Comparison of ENCODE assay signal across 8 cellular contexts in the genomic region with DNA sequence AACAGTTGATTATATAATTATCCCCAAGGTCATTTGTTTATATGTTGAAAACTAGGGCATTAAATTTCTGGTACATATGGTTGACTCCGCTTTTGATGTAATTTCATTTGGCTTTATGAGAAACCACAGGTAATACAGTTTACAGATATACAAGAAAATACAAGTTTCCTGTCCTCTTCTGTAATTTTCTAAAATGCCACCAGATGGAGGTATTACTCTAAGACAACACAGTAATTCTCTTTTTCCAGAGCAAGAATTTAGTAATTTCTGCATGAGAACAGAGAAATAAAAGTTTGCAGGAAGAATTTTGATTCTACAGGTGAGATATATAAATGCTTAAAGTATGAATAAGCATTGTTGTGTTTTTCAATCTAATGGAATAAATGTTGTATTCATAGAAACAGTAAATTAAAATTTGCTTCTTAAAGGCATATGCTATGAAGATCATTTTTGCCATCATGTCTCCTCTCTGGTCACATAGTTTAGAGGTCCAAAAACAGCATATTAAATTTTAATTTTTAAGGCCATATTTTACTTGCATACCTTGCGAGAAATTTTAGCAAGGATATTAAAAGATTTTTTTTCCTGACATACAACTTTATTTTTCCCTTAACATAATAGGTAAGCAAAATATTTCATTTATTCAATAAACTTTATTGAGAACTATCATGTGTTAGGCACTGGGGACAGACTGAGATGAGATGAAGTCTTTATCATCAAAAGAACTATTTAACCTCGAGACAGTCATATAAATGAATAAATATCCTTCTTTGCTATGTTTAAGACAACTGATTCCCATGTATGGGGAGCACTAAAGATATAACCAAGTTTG. TPM values are rescaled to one million over a fixed set of nuclear protein-coding genes. Genes with fewer than 3 reads are reported as not detected.
DNase-seq lines count a peak whose midpoint lies in the region; TF ChIP-seq lines count a peak whose summit lies in the region.

No MANE protein-coding gene starts in this region.

- no peaks in the 10 kb centered on the region for H3K9me3 ChIP-seq in sigmoid colon

- H3K4me3 ChIP-seq in GM12875 (ENCODE audit: low read depth, low read length) (no peak overlapping the region), fibroblast of the aortic adventitia (ENCODE audit: low read depth, low read length) (no peak overlapping the region), sigmoid colon (no peak overlapping the region)

- TF ChIP-seq CTCF in GM12875 (IDR thresholded peaks at IDR 0.05; ENCODE audit: borderline replicate concordance, insufficient read depth, low read depth, low read length) (peak; percentile 29; the same call in 1 of the 2 replicates), fibroblast of the aortic adventitia (IDR thresholded peaks at IDR 0.05; ENCODE audit: insufficient read depth, low read length) (peak; percentile 64), sigmoid colon (IDR thresholded peaks at IDR 0.05) (peak; percentile 61 to 76 (median 66))

- H3K27ac ChIP-seq in sigmoid colon, result no peak overlapping the region

- intact Hi-C loops in sigmoid colon (cut with DNase I), result loop anchor here (1.0 to 2.0 kb wide), 2 partner anchors 127 to 154 kb away; no protein-coding TSS in a partner anchor

- no peak for TF ChIP-seq EP300 in sigmoid colon (IDR thresholded peaks at IDR 0.05)

- peaks cover 0 to 34% (median 8%) of the 10 kb centered on the region in 4 donors for H3K4me1 ChIP-seq in sigmoid colon

- peaks cover 0 to 37% (median 0%) of the 10 kb centered on the region in 4 donors for H3K36me3 ChIP-seq in sigmoid colon

- no peaks in the 10 kb centered on the region for H3K27me3 ChIP-seq in sigmoid colon

- peak; percentile 13 for DNase-seq in AG20443 (ENCODE audit: low spot score)
- peak; percentile 41 for DNase-seq in HT1080 (ENCODE audit: low read depth)
- DNase-seq in SKM-1 (lab: John Stamatoyannopoulos, UW; ENCODE audit: unreplicated experiment), result peak; percentile 15
- peak; percentile 76 for DNase-seq in fibroblast of the aortic adventitia (ENCODE audit: low read depth)
- DNase-seq in sigmoid colon, result no peak
- DNase-seq in activated CD4-positive, alpha-beta T cell treated with anti-CD3 and anti-CD28 coated beads for 4 hours, result no peak
- no peak for DNase-seq in DMS153 (lab: John Stamatoyannopoulos, UW)

- TF ChIP-seq POLR2A in sigmoid colon (IDR thresholded peaks at IDR 0.05), result no peak

- 55 to 76% methylated on average over 3 of the region's 3 CpGs for WGBS in sigmoid colon, 2 donors

RNA-seq across cellular contexts. Expression of a gene that starts 22.7 kb away (rescaled TPM):
- total RNA-seq in HT1080 (2014; rRNA removed; shearing (Covaris generic)), result 50.1 and 54.6 TPM in 2 replicates
- 17.0 and 29.6 TPM in 2 replicates for polyA plus RNA-seq in HT1080 (2015; cell fraction: cytosol; rRNA removed)
- 91.5 and 96.2 TPM in 2 replicates for polyA plus RNA-seq in HT1080 (2015; cell fraction: nucleus; rRNA removed)
- total RNA-seq in fibroblast of the aortic adventitia (ENCODE audit: low replicate concordance), result 44.4 and 45.2 TPM in 2 replicates
- 10 to 100 TPM; 38.2 to 73.3 (median 52.4) TPM for total RNA-seq in sigmoid colon
- 10 to 100 TPM; 13.9 to 24.0 (median 19.8) TPM for polyA plus RNA-seq in sigmoid colon

Comparison
In these comparisons a context has a peak if more than half of its experiments do, and no peak if none do; other contexts are left out.
1. DNase-seq: peak in AG20443 (single experiment), HT1080 (single experiment), SKM-1 (single experiment) and fibroblast of the aortic adventitia (single experiment); none in sigmoid colon (single experiment), activated CD4-positive, alpha-beta T cell treated with anti-CD3 and anti-CD28 coated beads for 4 hours (0 of 2) and DMS153 (single experiment).
2. Peak in every context shown above with its lines, with median percentiles within 50 percentile points of each other: CTCF ChIP-seq.